Comparison of ENCODE assay signal across 34 cellular contexts in genomic region chr6:130534627-130535026, GRCh38.
"Had no signal": no experiment of that assay in that cellular context is flagged by ENCODE, and none has a peak within 500 bp of the region (broad histone marks: within the 10 kb centered on the region; RNA-seq: fewer than 3 reads in every experiment).

No MANE protein-coding gene starts in this region.

- DNase-seq: activated effector memory CD4-positive, alpha-beta T cell treated with anti-CD3 and anti-CD28 coated beads, Interleukin-2, amount 50 U/mL, for 16 hours; activated effector memory CD4-positive, alpha-beta T cell treated with Interleukin-2 at 50 U/mL for 16 hours; activated gamma-delta T cell; activated gamma-delta T cell treated with Interleukin-2 at 50 U/mL for 16 hours; activated naive CD4-positive, alpha-beta T cell; activated naive CD4-positive, alpha-beta T cell treated with anti-CD3 and anti-CD28 coated beads for 36 hours; activated naive CD4-positive, alpha-beta T cell treated with anti-CD3 and anti-CD28 coated beads, Interleukin-2, amount 10 ng/mL, durations not matched to agents 7 days and 5 days; activated naive CD4-positive, alpha-beta T cell treated with anti-CD3 and anti-CD28 coated beads, Interleukin-2, amount 50 U/mL, for 16 hours; activated naive CD4-positive, alpha-beta T cell treated with Interleukin-2 at 50 U/mL for 16 hours; activated naive CD8-positive, alpha-beta T cell treated with anti-CD3 and anti-CD28 coated beads for 36 hours; activated naive CD8-positive, alpha-beta T cell treated with anti-CD3 and anti-CD28 coated beads, Interleukin-2, amount 10 ng/mL, durations not matched to agents 7 days and 5 days; activated naive CD8-positive, alpha-beta T cell treated with anti-CD3 and anti-CD28 coated beads, Interleukin-2, amount 50 U/mL, for 24 hours; activated T-cell treated with anti-CD3 and anti-CD28 coated beads, Interleukin-2, amount 50 U/mL, for 1 hour; activated T-cell treated with anti-CD3 and anti-CD28 coated beads, Interleukin-2, amount 50 U/mL, for 24 hours; activated T-cell treated with anti-CD3 and anti-CD28 coated beads, Interleukin-2, amount 50 U/mL, for 4 hours; activated T-cell treated with anti-CD3 and anti-CD28 coated beads, Interleukin-2, amount 50 U/mL, for 48 hours; activated T-cell treated with anti-CD3 and anti-CD28 coated beads, Interleukin-2, amount 50 U/mL, for 72 hours; adrenal gland; amniotic stem cell; amygdala; anterior cingulate cortex; aorta; body of pancreas; brain microvascular endothelial cell; caudate nucleus; central memory CD4-positive, alpha-beta T cell; cerebellar nuclear complex had no signal

- H3K9me3 ChIP-seq: body of pancreas had no signal

- H3K4me1 ChIP-seq: adrenal gland, ascending aorta, body of pancreas, breast epithelium had no signal

- FAIRE-seq: astrocyte, bronchial epithelial cell had no signal

- H3K27ac ChIP-seq: adrenal gland, ascending aorta, body of pancreas, brain microvascular endothelial cell, breast epithelium, cardiac muscle cell had no signal

- ATAC-seq: activated naive CD4-positive, alpha-beta T cell treated with anti-CD3 and anti-CD28 coated beads, Interleukin-2, amount 50 U/mL, for 72 hours; activated naive CD8-positive, alpha-beta T cell treated with anti-CD3 and anti-CD28 coated beads, Interleukin-2, amount 50 U/mL, for 24 hours; activated T-cell treated with anti-CD3 and anti-CD28 coated beads, Interleukin-2, amount 50 U/mL, for 4 hours; activated T-cell treated with anti-CD3 and anti-CD28 coated beads, Interleukin-2, amount 50 U/mL, for 72 hours; activated T-helper 17 cell treated with anti-CD3 and anti-CD28 coated beads, Interleukin-2, amount 50 U/mL, for 72 hours; body of pancreas had no signal

- H3K4me3 ChIP-seq: adrenal gland, ascending aorta, body of pancreas, breast epithelium, cardiac muscle cell had no signal

- H3K27me3 ChIP-seq: adrenal gland, ascending aorta, body of pancreas, brain microvascular endothelial cell, breast epithelium had no signal

- H3K36me3 ChIP-seq: adrenal gland, ascending aorta, brain microvascular endothelial cell, breast epithelium, cardiac muscle cell had no signal
